ENCODE assay signal across 23 cellular contexts in genomic region chr11:65254724-65255123, GRCh38.
"Had no signal": no experiment of that assay in that cellular context is flagged by ENCODE, and none has a peak within 500 bp of the region (broad histone marks: within the 10 kb centered on the region; RNA-seq: fewer than 3 reads in every experiment).

No MANE protein-coding gene starts in this region.

- H3K27me3 Mint-ChIP-seq: activated naive CD8-positive, alpha-beta T cell; stimulated activated memory B cell treated with anti-CD40 and anti-IgM and Interleukin-4, amounts not matched to agents 10 μg/mL and 1 μg/mL and 100 μg/mL, for 72 hours had no signal

- H3K4me1 Mint-ChIP-seq: activated B cell treated with CpG ODN at 0.5 μM for 24 hours; brain; endodermal cell; stimulated activated memory B cell treated with anti-CD40 and anti-IgM and Interleukin-4, amounts not matched to agents 10 μg/mL and 1 μg/mL and 100 μg/mL, for 72 hours had no signal

- H3K9me3 Mint-ChIP-seq: activated B cell treated with CpG ODN at 0.5 μM for 24 hours; activated T-cell treated with anti-CD3 and anti-CD28 coated beads, Interleukin-2, amount 50 U/mL, for 72 hours; endodermal cell; natural killer cell treated with Interleukin-12 subunit alpha and Interleukin-12 subunit beta and Interleukin-15 and Interleukin-18, amount 100 ng/mL, for 72 hours; stimulated activated memory B cell treated with anti-CD40 and anti-IgM and Interleukin-4, amounts not matched to agents 10 μg/mL and 1 μg/mL and 100 μg/mL, for 72 hours; stimulated activated naive CD8-positive, alpha-beta T cell treated with anti-CD3 and anti-CD28 coated beads, Interleukin-15, amount 100 ng/mL, for 72 hours; T-helper 2 cell treated with Interferon-gamma antibody and Interleukin-4, amounts not matched to agents 5 μg/mL and 100 μg/mL, for 36 hours; type B pancreatic cell had no signal

- H3K9me3 ChIP-seq: ascending aorta, left ventricle myocardium inferior, mucosa of descending colon, sigmoid colon, vagina had no signal

- H3K4me1 ChIP-seq: ascending aorta, left ventricle myocardium inferior, sigmoid colon, vagina had no signal

- H3K27ac ChIP-seq: ascending aorta, left ventricle myocardium inferior, sigmoid colon, vagina had no signal

- ATAC-seq: stimulated activated memory B cell treated with anti-CD40 and anti-IgM and Interleukin-4, amounts not matched to agents 10 μg/mL and 1 μg/mL and 100 μg/mL, for 72 hours had no signal

- DNase-seq: activated B cell treated with CpG ODN at 0.5 μM for 24 hours; activated CD4-positive, alpha-beta T cell treated with anti-CD3 and anti-CD28 coated beads, Interleukin-2, amount 50 U/mL, for 4 hours; activated T-cell treated with anti-CD3 and anti-CD28 coated beads for 4 hours; foreskin melanocyte; left ventricle myocardium inferior; sigmoid colon; stimulated activated CD4-positive, alpha-beta T cell treated with anti-CD3 and anti-CD28 coated beads, Interleukin-4, amount 100 ng/mL, for 4 hours; stimulated activated CD8-positive, alpha-beta memory T cell treated with anti-CD3 and anti-CD28 coated beads, Interleukin-4, amount 100 ng/mL, for 48 hours; substantia nigra had no signal

- H3K4me3 ChIP-seq: ascending aorta, left ventricle myocardium inferior, lung, mucosa of descending colon, sigmoid colon, smooth muscle cell, vagina had no signal

- H3K36me3 ChIP-seq: ascending aorta, left ventricle myocardium inferior, sigmoid colon, vagina had no signal

- H3K36me3 Mint-ChIP-seq: activated naive CD8-positive, alpha-beta T cell; brain; natural killer cell treated with Interleukin-12 subunit alpha and Interleukin-12 subunit beta and Interleukin-15 and Interleukin-18, amount 100 ng/mL, for 72 hours; stimulated activated memory B cell treated with anti-CD40 and anti-IgM and Interleukin-4, amounts not matched to agents 10 μg/mL and 1 μg/mL and 100 μg/mL, for 72 hours; type B pancreatic cell had no signal

- H3K4me3 Mint-ChIP-seq: activated B cell treated with CpG ODN at 0.5 μM for 24 hours; activated naive CD8-positive, alpha-beta T cell; activated T-cell treated with anti-CD3 and anti-CD28 coated beads, Interleukin-2, amount 50 U/mL, for 72 hours; endodermal cell; natural killer cell treated with Interleukin-12 subunit alpha and Interleukin-12 subunit beta and Interleukin-15 and Interleukin-18, amount 100 ng/mL, for 72 hours; stimulated activated memory B cell treated with anti-CD40 and anti-IgM and Interleukin-4, amounts not matched to agents 10 μg/mL and 1 μg/mL and 100 μg/mL, for 72 hours; stimulated activated naive CD8-positive, alpha-beta T cell treated with anti-CD3 and anti-CD28 coated beads, Interleukin-15, amount 100 ng/mL, for 72 hours; T-helper 2 cell treated with Interferon-gamma antibody and Interleukin-4, amounts not matched to agents 5 μg/mL and 100 μg/mL, for 36 hours; type B pancreatic cell had no signal

- H3K4me2 ChIP-seq: smooth muscle cell had no signal

- H3K27ac Mint-ChIP-seq: activated B cell treated with CpG ODN at 0.5 μM for 24 hours; activated naive CD8-positive, alpha-beta T cell; activated T-cell treated with anti-CD3 and anti-CD28 coated beads, Interleukin-2, amount 50 U/mL, for 72 hours; brain; endodermal cell; natural killer cell treated with Interleukin-12 subunit alpha and Interleukin-12 subunit beta and Interleukin-15 and Interleukin-18, amount 100 ng/mL, for 72 hours; stimulated activated memory B cell treated with anti-CD40 and anti-IgM and Interleukin-4, amounts not matched to agents 10 μg/mL and 1 μg/mL and 100 μg/mL, for 72 hours; stimulated activated naive CD8-positive, alpha-beta T cell treated with anti-CD3 and anti-CD28 coated beads, Interleukin-15, amount 100 ng/mL, for 72 hours; T-helper 2 cell treated with Interferon-gamma antibody and Interleukin-4, amounts not matched to agents 5 μg/mL and 100 μg/mL, for 36 hours; type B pancreatic cell had no signal

- H3K27me3 ChIP-seq: ascending aorta, sigmoid colon, vagina had no signal
